In genomic region chr22:48178536-48178935, GRCh38 we compare ENCODE assay signal across 37 cellular contexts.
"Had no signal": no experiment of that assay in that cellular context is flagged by ENCODE, and none has a peak within 500 bp of the region (broad histone marks: within the 10 kb centered on the region; RNA-seq: fewer than 3 reads in every experiment).

No MANE protein-coding gene starts in this region.

- H3K4me3 Mint-ChIP-seq: activated B cell treated with CpG ODN at 0.5 μM for 24 hours; activated CD4-positive, alpha-beta memory T cell treated with anti-CD3 and anti-CD28 coated beads for 36 hours; activated CD4-positive, alpha-beta T cell treated with anti-CD3 and anti-CD28 coated beads, Interleukin-2, amount 10 ng/mL, durations not matched to agents 24 days and 14 days; activated CD8-positive, alpha-beta memory T cell treated with anti-CD3 and anti-CD28 coated beads, Interleukin-2, amount 10 ng/mL, durations not matched to agents 7 days and 5 days; activated CD8-positive, alpha-beta T cell treated with anti-CD3 and anti-CD28 coated beads for 36 hours; activated naive CD4-positive, alpha-beta T cell treated with anti-CD3 and anti-CD28 coated beads for 36 hours; activated naive CD8-positive, alpha-beta T cell treated with anti-CD3 and anti-CD28 coated beads for 36 hours; activated T-cell treated with anti-CD3 and anti-CD28 coated beads, Interleukin-2, amount 50 U/mL, for 4 hours; activated T-cell treated with anti-CD3 and anti-CD28 coated beads, Interleukin-2, amount 50 U/mL, for 72 hours; activated T-helper 1 cell treated with anti-CD3 and anti-CD28 coated beads, Interleukin-12 subunit alpha, Interleukin-12 subunit beta, Interleukin-2, Interleukin-4 antibody, amounts not matched to agents 30 ng/mL and 10 ng/mL and 1 ng/mL, durations not matched to agents 14 hours and 24 hours and 36 hours; activated T-helper 17 cell treated with anti-CD3 and anti-CD28 coated beads, Interleukin-2, amount 50 U/mL, for 72 hours; central memory CD8-positive, alpha-beta T cell; T-helper 1 cell treated with Interleukin-12 subunit alpha and Interleukin-12 subunit beta and Interleukin-4 antibody, amounts not matched to agents 30 μg/mL and 1 μg/mL, for 36 hours; T-helper 2 cell treated with Interferon-gamma antibody and Interleukin-4, amounts not matched to agents 5 μg/mL and 100 μg/mL, for 36 hours had no signal

- H3K27me3 ChIP-seq: ascending aorta, cardiac muscle cell had no signal

- H3K4me1 Mint-ChIP-seq: activated B cell treated with CpG ODN at 0.5 μM for 24 hours; activated CD4-positive, alpha-beta T cell treated with anti-CD3 and anti-CD28 coated beads, Interleukin-2, amount 10 ng/mL, durations not matched to agents 24 days and 14 days; activated CD8-positive, alpha-beta memory T cell treated with anti-CD3 and anti-CD28 coated beads, Interleukin-2, amount 10 ng/mL, durations not matched to agents 7 days and 5 days; activated naive CD8-positive, alpha-beta T cell treated with anti-CD3 and anti-CD28 coated beads for 36 hours; activated T-helper 17 cell treated with anti-CD3 and anti-CD28 coated beads, Interleukin-2, amount 50 U/mL, for 72 hours; central memory CD8-positive, alpha-beta T cell had no signal

- H3K27me3 Mint-ChIP-seq: activated CD4-positive, alpha-beta memory T cell treated with anti-CD3 and anti-CD28 coated beads for 36 hours; activated CD4-positive, alpha-beta T cell treated with anti-CD3 and anti-CD28 coated beads, Interleukin-2, amount 10 ng/mL, durations not matched to agents 24 days and 14 days; activated CD8-positive, alpha-beta memory T cell treated with anti-CD3 and anti-CD28 coated beads, Interleukin-2, amount 10 ng/mL, durations not matched to agents 7 days and 5 days; activated CD8-positive, alpha-beta T cell treated with anti-CD3 and anti-CD28 coated beads for 36 hours; activated naive CD8-positive, alpha-beta T cell treated with anti-CD3 and anti-CD28 coated beads for 36 hours; central memory CD8-positive, alpha-beta T cell had no signal

- H3K27ac Mint-ChIP-seq: activated B cell treated with CpG ODN at 0.5 μM for 24 hours; activated CD4-positive, alpha-beta memory T cell treated with anti-CD3 and anti-CD28 coated beads for 36 hours; activated CD4-positive, alpha-beta T cell treated with anti-CD3 and anti-CD28 coated beads, Interleukin-2, amount 10 ng/mL, durations not matched to agents 24 days and 14 days; activated CD8-positive, alpha-beta memory T cell treated with anti-CD3 and anti-CD28 coated beads, Interleukin-2, amount 10 ng/mL, durations not matched to agents 7 days and 5 days; activated CD8-positive, alpha-beta T cell treated with anti-CD3 and anti-CD28 coated beads for 36 hours; activated naive CD4-positive, alpha-beta T cell treated with anti-CD3 and anti-CD28 coated beads for 36 hours; activated naive CD4-positive, alpha-beta T cell treated with anti-CD3 and anti-CD28 coated beads, Interleukin-2, amount 50 U/mL, for 72 hours; activated naive CD8-positive, alpha-beta T cell treated with anti-CD3 and anti-CD28 coated beads for 36 hours; activated T-cell treated with anti-CD3 and anti-CD28 coated beads, Interleukin-2, amount 50 U/mL, for 72 hours; activated T-helper 1 cell treated with anti-CD3 and anti-CD28 coated beads, Interleukin-12 subunit alpha, Interleukin-12 subunit beta, Interleukin-2, Interleukin-4 antibody, amounts not matched to agents 30 ng/mL and 10 ng/mL and 1 ng/mL, durations not matched to agents 14 hours and 24 hours and 36 hours; activated T-helper 17 cell treated with anti-CD3 and anti-CD28 coated beads, Interleukin-2, amount 50 U/mL, for 72 hours; T-helper 1 cell treated with Interleukin-12 subunit alpha and Interleukin-12 subunit beta and Interleukin-4 antibody, amounts not matched to agents 30 μg/mL and 1 μg/mL, for 36 hours; T-helper 2 cell treated with Interferon-gamma antibody and Interleukin-4, amounts not matched to agents 5 μg/mL and 100 μg/mL, for 36 hours had no signal

- H3K27ac ChIP-seq: adrenal gland, ascending aorta, cardiac muscle cell, VCaP had no signal

- DNase-seq: activated B cell treated with CpG ODN at 0.5 μM for 24 hours; activated CD4-positive, alpha-beta memory T cell treated with anti-CD3 and anti-CD28 coated beads for 36 hours; activated CD4-positive, alpha-beta T cell treated with anti-CD3 and anti-CD28 coated beads for 4 hours; activated CD4-positive, alpha-beta T cell treated with anti-CD3 and anti-CD28 coated beads, Interleukin-2, amount 10 ng/mL, durations not matched to agents 24 days and 14 days; activated CD4-positive, alpha-beta T cell treated with anti-CD3 and anti-CD28 coated beads, Interleukin-2, amount 50 U/mL, for 1 hour; activated CD4-positive, alpha-beta T cell treated with anti-CD3 and anti-CD28 coated beads, Interleukin-2, amount 50 U/mL, for 4 hours; activated CD4-positive, CD25-positive, alpha-beta regulatory T cell treated with anti-CD3 and anti-CD28 coated beads, Interleukin-2, amount 50 U/mL, for 72 hours; activated CD8-positive, alpha-beta memory T cell treated with anti-CD3 and anti-CD28 coated beads, Interleukin-2, amount 10 ng/mL, durations not matched to agents 7 days and 5 days; activated CD8-positive, alpha-beta T cell treated with anti-CD3 and anti-CD28 coated beads for 36 hours; activated effector memory CD4-positive, alpha-beta T cell treated with anti-CD3 and anti-CD28 coated beads, Interleukin-2, amount 50 U/mL, for 16 hours; activated gamma-delta T cell treated with Interleukin-2 at 50 U/mL for 16 hours; activated naive CD4-positive, alpha-beta T cell; activated naive CD4-positive, alpha-beta T cell treated with anti-CD3 and anti-CD28 coated beads for 36 hours; activated naive CD4-positive, alpha-beta T cell treated with anti-CD3 and anti-CD28 coated beads, Interleukin-2, amount 50 U/mL, for 16 hours; activated naive CD8-positive, alpha-beta T cell treated with anti-CD3 and anti-CD28 coated beads for 36 hours; activated T-cell treated with anti-CD3 and anti-CD28 coated beads for 4 hours; activated T-cell treated with anti-CD3 and anti-CD28 coated beads, Interleukin-2, amount 50 U/mL, for 1 hour; activated T-cell treated with anti-CD3 and anti-CD28 coated beads, Interleukin-2, amount 50 U/mL, for 4 hours; activated T-cell treated with anti-CD3 and anti-CD28 coated beads, Interleukin-2, amount 50 U/mL, for 72 hours; amygdala; anterior cingulate cortex; caudate nucleus; cerebellar nuclear complex; T-helper 1 cell; T-helper 2 cell; T-helper 9 cell had no signal

- H3K36me3 ChIP-seq: adrenal gland, ascending aorta, cardiac muscle cell had no signal

- H3K4me1 ChIP-seq: adrenal gland, ascending aorta had no signal

- H3K9me3 Mint-ChIP-seq: activated B cell treated with CpG ODN at 0.5 μM for 24 hours; activated CD4-positive, alpha-beta memory T cell treated with anti-CD3 and anti-CD28 coated beads for 36 hours; activated CD4-positive, alpha-beta T cell treated with anti-CD3 and anti-CD28 coated beads, Interleukin-2, amount 10 ng/mL, durations not matched to agents 24 days and 14 days; activated CD8-positive, alpha-beta T cell treated with anti-CD3 and anti-CD28 coated beads for 36 hours; activated naive CD4-positive, alpha-beta T cell treated with anti-CD3 and anti-CD28 coated beads for 36 hours; activated naive CD8-positive, alpha-beta T cell treated with anti-CD3 and anti-CD28 coated beads for 36 hours; activated T-helper 1 cell treated with anti-CD3 and anti-CD28 coated beads, Interleukin-12 subunit alpha, Interleukin-12 subunit beta, Interleukin-2, Interleukin-4 antibody, amounts not matched to agents 30 ng/mL and 10 ng/mL and 1 ng/mL, durations not matched to agents 14 hours and 24 hours and 36 hours; brain; central memory CD8-positive, alpha-beta T cell; T-helper 1 cell treated with Interleukin-12 subunit alpha and Interleukin-12 subunit beta and Interleukin-4 antibody, amounts not matched to agents 30 μg/mL and 1 μg/mL, for 36 hours; T-helper 2 cell treated with Interferon-gamma antibody and Interleukin-4, amounts not matched to agents 5 μg/mL and 100 μg/mL, for 36 hours had no signal

- H3K36me3 Mint-ChIP-seq: activated CD4-positive, alpha-beta memory T cell treated with anti-CD3 and anti-CD28 coated beads for 36 hours; activated CD8-positive, alpha-beta memory T cell treated with anti-CD3 and anti-CD28 coated beads, Interleukin-2, amount 10 ng/mL, durations not matched to agents 7 days and 5 days; activated naive CD4-positive, alpha-beta T cell treated with anti-CD3 and anti-CD28 coated beads, Interleukin-2, amount 50 U/mL, for 72 hours; activated naive CD8-positive, alpha-beta T cell treated with anti-CD3 and anti-CD28 coated beads for 36 hours; brain had no signal

- H3K4me3 ChIP-seq: adrenal gland, ascending aorta, cardiac muscle cell had no signal

- ATAC-seq: activated CD8-positive, alpha-beta memory T cell treated with anti-CD3 and anti-CD28 coated beads, Interleukin-2, amount 10 ng/mL, durations not matched to agents 7 days and 5 days; activated CD8-positive, alpha-beta T cell treated with anti-CD3 and anti-CD28 coated beads for 36 hours; activated naive CD4-positive, alpha-beta T cell treated with anti-CD3 and anti-CD28 coated beads, Interleukin-2, amount 50 U/mL, for 72 hours; activated T-cell treated with anti-CD3 and anti-CD28 coated beads, Interleukin-2, amount 50 U/mL, for 4 hours; activated T-cell treated with anti-CD3 and anti-CD28 coated beads, Interleukin-2, amount 50 U/mL, for 72 hours; activated T-helper 17 cell treated with anti-CD3 and anti-CD28 coated beads, Interleukin-2, amount 50 U/mL, for 72 hours had no signal
